ENCODE assay signal across 28 cellular contexts in genomic region chr7:98974906-98975816, GRCh38.
A peak's percentile ranks its signal among the peaks of the same experiment; 100 is the strongest.
DNase-seq lines count a peak whose midpoint lies in the region; ATAC-seq, FAIRE-seq and TF ChIP-seq lines count a peak whose summit lies in the region.
"Had no signal": no experiment of that assay in that cellular context is flagged by ENCODE, and none has a peak within 500 bp of the region (broad histone marks: within the 10 kb centered on the region; RNA-seq: fewer than 3 reads in every experiment).

No MANE protein-coding gene starts in this region.

- intact Hi-C loops in right lobe of liver (cut with DNase I): no loop called here
- intact Hi-C loops in HepG2 (cut with micrococcal nuclease; ENCODE audit: unreplicated experiment): no loop called here
- intact Hi-C loops in ovary (cut with DNase I): no loop called here

- no peak overlapping the region for H3K4me2 ChIP-seq in HepG2 (ENCODE audit: low read depth, low read length)
- H3K4me2 ChIP-seq: KMS-11, PC-9 had no signal

- no peak for TF ChIP-seq RAD21 in HepG2 (CRISPR knock-in tag; IDR thresholded peaks at IDR 0.05)

- no peak for FAIRE-seq in HepG2 (lab: Jason Lieb, UNC)
- FAIRE-seq: pancreas had no signal

- peaks cover 3% of the 10 kb centered on the region for H3K9me3 Mint-ChIP-seq in glutamatergic neuron (ENCODE audit: unreplicated experiment)
- H3K9me3 Mint-ChIP-seq: activated CD8-positive, alpha-beta T cell treated with anti-CD3 and anti-CD28 coated beads for 36 hours; activated naive CD8-positive, alpha-beta T cell treated with anti-CD3 and anti-CD28 coated beads, Interleukin-2, amount 50 U/mL, for 24 hours; endodermal cell had no signal

- peak in 2 of 3 donors; percentile 38 to 71 for DNase-seq in right lobe of liver
- DNase-seq in HepG2 (ENCODE audit: low spot score): no peak
- DNase-seq in glutamatergic neuron: no peak
- DNase-seq in left lobe of liver (ENCODE audit: low spot score): peak; percentile 68
- DNase-seq in ovary: no peak
- no peak for DNase-seq in NCI-H2081 treated with DMSO at 0.1 percent for 48 hours (lab: John Stamatoyannopoulos, UW)
- no peak for DNase-seq in SKM-1 treated with dmso at 0.1 percent for 144 hours (lab: John Stamatoyannopoulos, UW; ENCODE audit: unreplicated experiment)
- DNase-seq: ACHN; activated CD8-positive, alpha-beta T cell treated with anti-CD3 and anti-CD28 coated beads for 36 hours; activated gamma-delta T cell treated with Interleukin-2 at 50 U/mL for 16 hours; activated naive CD8-positive, alpha-beta T cell treated with anti-CD3 and anti-CD28 coated beads, Interleukin-2, amount 50 U/mL, for 24 hours; central memory CD4-positive, alpha-beta T cell; dermis blood vessel endothelial cell; DMS 273 treated with DMSO at 0.1 percent for 48 hours; endodermal cell; kidney glomerular epithelial cell; MG63; NCI-H1105 treated with DMSO at 0.1 percent for 48 hours; NCI-H1930; NCI-H526; pancreas; PC-9; SHP77 had no signal

- H3K27ac Mint-ChIP-seq in glutamatergic neuron (ENCODE audit: unreplicated experiment): peak overlapping the region; percentile 0
- H3K27ac Mint-ChIP-seq: activated CD8-positive, alpha-beta T cell treated with anti-CD3 and anti-CD28 coated beads for 36 hours; activated naive CD8-positive, alpha-beta T cell treated with anti-CD3 and anti-CD28 coated beads, Interleukin-2, amount 50 U/mL, for 24 hours; endodermal cell had no signal

- POLR2A ChIA-PET in HepG2 (lab: Yijun Ruan, JAX): no interaction called here

- no peak for TF ChIP-seq POLR2A in right lobe of liver (IDR thresholded peaks at IDR 0.05)
- TF ChIP-seq POLR2A in HepG2 (IDR thresholded peaks at IDR 0.05; ENCODE audit: insufficient read depth in 1 of 2, low read depth in 2 of 2, low read length in 2 of 2): no peak
- no peak for TF ChIP-seq POLR2A in ovary (IDR thresholded peaks at IDR 0.05)

- no peaks in the 10 kb centered on the region for H3K27me3 Mint-ChIP-seq in glutamatergic neuron (ENCODE audit: unreplicated experiment)
- H3K27me3 Mint-ChIP-seq: activated CD8-positive, alpha-beta T cell treated with anti-CD3 and anti-CD28 coated beads for 36 hours; activated naive CD8-positive, alpha-beta T cell treated with anti-CD3 and anti-CD28 coated beads, Interleukin-2, amount 50 U/mL, for 24 hours had no signal

- H3K79me2 ChIP-seq in HepG2 (ENCODE audit: insufficient read depth, low read length): no peaks in the 10 kb centered on the region

- H3K27ac ChIP-seq in right lobe of liver (no peak overlapping the region), HepG2 (ENCODE audit: extremely low read length, insufficient read depth, low read length) (no peak overlapping the region), ovary (no peak overlapping the region)
- H3K27ac ChIP-seq: esophagus muscularis mucosa, KMS-11, pancreas, PC-9, tibial nerve had no signal

- no peak overlapping the region for H2AFZ ChIP-seq in HepG2 (ENCODE audit: low read length)
- H2AFZ ChIP-seq: PC-9 had no signal

- no peaks in the 10 kb centered on the region for H4K20me1 ChIP-seq in HepG2 (ENCODE audit: insufficient read depth, low read length)

- no peaks in the 10 kb centered on the region for H3K4me1 Mint-ChIP-seq in glutamatergic neuron (ENCODE audit: low read depth, unreplicated experiment)
- H3K4me1 Mint-ChIP-seq: activated naive CD8-positive, alpha-beta T cell treated with anti-CD3 and anti-CD28 coated beads, Interleukin-2, amount 50 U/mL, for 24 hours; endodermal cell had no signal

- no peak overlapping the region for H3K9ac ChIP-seq in HepG2 (ENCODE audit: insufficient read depth, low read depth, low read length)
- H3K9ac ChIP-seq: KMS-11 had no signal

- WGBS in right lobe of liver (ENCODE audit: insufficient coverage, low coverage, low lambda C conversion rate, missing lambda C conversion rate): 83% methylated on average over 14 of the region's 17 CpGs
- WGBS in HepG2 (ENCODE audit: low lambda C conversion rate): 98% methylated on average over 17 of the region's 17 CpGs
- 85 to 88% (median 86%) methylated on average over 17 of the region's 17 CpGs for WGBS in ovary, 3 donors

- TF ChIP-seq EP300 in HepG2 (IDR thresholded peaks at IDR 0.05; ENCODE audit: low read depth in 2 of 2, low read length in 2 of 2) (no peak), HepG2 (CRISPR knock-in tag; IDR thresholded peaks at IDR 0.05; ENCODE audit: borderline replicate concordance) (no peak), ovary (IDR thresholded peaks at IDR 0.05) (no peak)

- H3K27me3 ChIP-seq in right lobe of liver (no peaks in the 10 kb centered on the region), HepG2 (ENCODE audit: control insufficient read depth in 1 of 2, insufficient read depth in 2 of 2, low read length in 2 of 2) (no peaks in the 10 kb centered on the region), ovary (no peaks in the 10 kb centered on the region)
- H3K27me3 ChIP-seq: esophagus muscularis mucosa, MG63, pancreas, tibial nerve had no signal

- H3K4me3 ChIP-seq in right lobe of liver (no peak overlapping the region), HepG2 (replicated peaks in 1 of 3; ENCODE audit: insufficient read depth in 1 of 3, low read depth in 2 of 3, low read length in 3 of 3) (no peak overlapping the region), ovary (no peak overlapping the region)
- H3K4me3 ChIP-seq: esophagus muscularis mucosa, HAP-1, MG63, pancreas, PC-9, tibial nerve had no signal

- no peak overlapping the region for H3K4me3 Mint-ChIP-seq in glutamatergic neuron (ENCODE audit: unreplicated experiment)
- H3K4me3 Mint-ChIP-seq: activated CD8-positive, alpha-beta T cell treated with anti-CD3 and anti-CD28 coated beads for 36 hours; activated naive CD8-positive, alpha-beta T cell treated with anti-CD3 and anti-CD28 coated beads, Interleukin-2, amount 50 U/mL, for 24 hours; endodermal cell had no signal

- in situ Hi-C loops in HepG2 (cut with HindIII; ENCODE audit: extremely low pct_ligation_motif_present, low pct_unique_long_range_greater_than_20kb): no loop called here

- no TSS peak for BruUV-seq in HepG2 (replicated peaks; lab: Mats Ljungman, UMichigan)

- no peak for TF ChIP-seq CTCF in right lobe of liver (IDR thresholded peaks at IDR 0.05)
- TF ChIP-seq CTCF in HepG2 (CRISPR knock-in tag; IDR thresholded peaks at IDR 0.05): no peak
- TF ChIP-seq CTCF in glutamatergic neuron (IDR thresholded peaks at IDR 0.05; ENCODE audit: partially characterized antibody, unreplicated experiment): no peak
- no peak for TF ChIP-seq CTCF in ovary (IDR thresholded peaks at IDR 0.05)

- peak; percentile 45 to 62 (median 55) for ATAC-seq in right lobe of liver
- no peak for ATAC-seq in HepG2
- peak; percentile 86 for ATAC-seq in left lobe of liver
- no peak for ATAC-seq in GM18867 (IDR thresholded peaks at IDR 0.05; ENCODE audit: unreplicated experiment)
- ATAC-seq: activated CD8-positive, alpha-beta T cell treated with anti-CD3 and anti-CD28 coated beads for 36 hours; activated naive CD8-positive, alpha-beta T cell treated with anti-CD3 and anti-CD28 coated beads, Interleukin-2, amount 50 U/mL, for 24 hours had no signal

- H3K36me3 ChIP-seq in right lobe of liver: peaks cover 0 to 93% (median 40%) of the 10 kb centered on the region in 4 donors
- H3K36me3 ChIP-seq in HepG2 (replicated peaks in 1 of 2; ENCODE audit: control insufficient read depth in 1 of 2, insufficient read depth in 2 of 2, low read length in 2 of 2): peaks cover 42 to 91% of the 10 kb centered on the region in 2 experiments
- H3K36me3 ChIP-seq in ovary: no peaks in the 10 kb centered on the region

- CTCF ChIA-PET in HepG2 (lab: Yijun Ruan, JAX; ENCODE audit: low intra/inter-chr PET ratio, low total read pairs): no interaction called here

- H3K9me3 ChIP-seq in right lobe of liver (no peaks in the 10 kb centered on the region), HepG2 (ENCODE audit: low read length) (no peaks in the 10 kb centered on the region), ovary (no peaks in the 10 kb centered on the region)
- H3K9me3 ChIP-seq: esophagus muscularis mucosa, HAP-1, MG63, pancreas, tibial nerve had no signal

- peaks cover 5% of the 10 kb centered on the region for H3K36me3 Mint-ChIP-seq in glutamatergic neuron (ENCODE audit: unreplicated experiment)

- H3K4me1 ChIP-seq in right lobe of liver (no peaks in the 10 kb centered on the region), HepG2 (ENCODE audit: insufficient read depth, low read length) (no peaks in the 10 kb centered on the region), ovary (ENCODE audit: insufficient read depth) (no peaks in the 10 kb centered on the region)
- H3K4me1 ChIP-seq: esophagus muscularis mucosa, HAP-1, pancreas, tibial nerve had no signal

TF ChIP-seq in HepG2, 621 proteins besides CTCF, POLR2A, EP300 and RAD21 (continues in another document):
- TF ChIP-seq ZNF784 (CRISPR knock-in tag; IDR thresholded peaks at IDR 0.05; ENCODE audit: borderline replicate concordance) (no peak), ZFP37 (CRISPR knock-in tag; IDR thresholded peaks at IDR 0.05; ENCODE audit: borderline replicate concordance) (no peak), TAF15 (IDR thresholded peaks at IDR 0.05; ENCODE audit: low read depth, low read length, poor library complexity, severe bottlenecking) (no peak), IRF1 (CRISPR knock-in tag; IDR thresholded peaks at IDR 0.05; ENCODE audit: low read depth) (no peak), RFXANK (CRISPR knock-in tag; IDR thresholded peaks at IDR 0.05) (no peak), ZNF766 (CRISPR knock-in tag; IDR thresholded peaks at IDR 0.05; ENCODE audit: borderline replicate concordance) (no peak), POLR2G (IDR thresholded peaks at IDR 0.05; ENCODE audit: low read depth, low read length) (no peak), TEAD2 (CRISPR knock-in tag; IDR thresholded peaks at IDR 0.05) (no peak), ZBTB8A (CRISPR knock-in tag; IDR thresholded peaks at IDR 0.05; ENCODE audit: borderline replicate concordance, low read depth) (no peak), ZNF580 (CRISPR knock-in tag; IDR thresholded peaks at IDR 0.05; ENCODE audit: borderline replicate concordance, low read depth) (no peak)

Comparison
In these comparisons a context has a peak if more than half of its experiments do, and no peak if none do; other contexts are left out.
1. ATAC-seq: peak in right lobe of liver (4 of 4) and left lobe of liver (single experiment); none in HepG2 (single experiment) and GM18867 (single experiment).
2. DNase-seq: peak in right lobe of liver (2 of 3) and left lobe of liver (single experiment); none in HepG2 (single experiment), glutamatergic neuron (single experiment), ovary (0 of 5), NCI-H2081 treated with DMSO at 0.1 percent for 48 hours (single experiment) and SKM-1 treated with dmso at 0.1 percent for 144 hours (single experiment).